28 cellular contexts compared by ENCODE assay signal in genomic region chr7:101433688-101434087, GRCh38.
"Had no signal": no experiment of that assay in that cellular context is flagged by ENCODE, and none has a peak within 500 bp of the region (broad histone marks: within the 10 kb centered on the region; RNA-seq: fewer than 3 reads in every experiment).

No MANE protein-coding gene starts in this region.

- H3K4me3 Mint-ChIP-seq: dendritic cell treated with granulocyte-macrophage colony-stimulating factor and Interleukin-4, amounts not matched to agents 40 ng/mL and 50 ng/mL, for 4 days; effector memory CD8-positive, alpha-beta T cell; endodermal cell had no signal

- H3K4me1 ChIP-seq: colonic mucosa, esophagus muscularis mucosa, esophagus squamous epithelium, foreskin keratinocyte, gastrocnemius medialis, gastroesophageal sphincter, heart left ventricle had no signal

- FAIRE-seq: colon, endometrium, endothelial cell of umbilical vein, frontal cortex had no signal

- H3K27me3 ChIP-seq: colonic mucosa had no signal

- ATAC-seq: effector memory CD8-positive, alpha-beta T cell; esophagus mucosa; foreskin keratinocyte; gastrocnemius medialis; gastroesophageal sphincter; heart left ventricle had no signal

- H3K27ac ChIP-seq: colonic mucosa, coronary artery, dorsolateral prefrontal cortex, epithelial cell of prostate, esophagus muscularis mucosa, esophagus squamous epithelium, foreskin keratinocyte, gastrocnemius medialis, gastroesophageal sphincter, heart left ventricle had no signal

- H3K36me3 ChIP-seq: colonic mucosa, esophagus muscularis mucosa, esophagus squamous epithelium, gastrocnemius medialis, gastroesophageal sphincter, heart left ventricle had no signal

- H3K27ac Mint-ChIP-seq: dendritic cell treated with granulocyte-macrophage colony-stimulating factor and Interleukin-4, amounts not matched to agents 40 ng/mL and 50 ng/mL, for 4 days; effector memory CD8-positive, alpha-beta T cell; endodermal cell had no signal

- H3K9me3 ChIP-seq: colonic mucosa, esophagus muscularis mucosa, esophagus squamous epithelium, gastrocnemius medialis, gastroesophageal sphincter, heart left ventricle had no signal

- DNase-seq: colonic mucosa; cortex of kidney; dermis blood vessel endothelial cell; dorsolateral prefrontal cortex; effector CD4-positive, alpha-beta T cell; effector CD8-positive, alpha-beta T cell; effector memory CD4-positive, alpha-beta T cell; effector memory CD8-positive, alpha-beta T cell; endodermal cell; erythroblast; esophagus squamous epithelium; foreskin fibroblast; foreskin keratinocyte; foreskin melanocyte; gastrocnemius medialis; glutamatergic neuron; head of caudate nucleus; heart left ventricle had no signal

- H3K4me3 ChIP-seq: colonic mucosa, coronary artery, dorsolateral prefrontal cortex, esophagus muscularis mucosa, esophagus squamous epithelium, gastrocnemius medialis, gastroesophageal sphincter, heart left ventricle had no signal

- H3K9me3 Mint-ChIP-seq: dendritic cell treated with granulocyte-macrophage colony-stimulating factor and Interleukin-4, amounts not matched to agents 40 ng/mL and 50 ng/mL, for 4 days; effector memory CD8-positive, alpha-beta T cell; endodermal cell had no signal
